In the genomic region with DNA sequence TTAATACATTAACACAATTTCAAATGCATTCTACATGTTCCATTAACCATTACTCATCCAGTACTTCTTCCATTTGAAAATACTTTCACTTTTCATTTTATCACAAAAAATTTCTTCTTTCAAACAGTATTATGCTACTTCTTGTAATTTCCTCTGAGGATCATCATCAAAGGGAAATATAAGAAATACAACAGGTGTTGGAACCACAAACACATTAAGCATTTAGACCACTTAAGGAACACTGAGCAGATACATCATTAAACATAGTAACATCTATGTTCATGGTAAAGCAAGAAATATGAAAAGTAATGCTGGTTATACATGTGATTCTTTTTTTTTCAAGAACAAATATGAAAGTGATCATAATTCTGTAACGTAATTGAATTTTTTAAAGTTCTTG, we compare ENCODE assay signal across 20 cellular contexts.
DNase-seq lines count a peak whose midpoint lies in the region; ATAC-seq, FAIRE-seq and TF ChIP-seq lines count a peak whose summit lies in the region.
"Had no signal": no experiment of that assay in that cellular context is flagged by ENCODE, and none has a peak within 500 bp of the region (broad histone marks: within the 10 kb centered on the region; RNA-seq: fewer than 3 reads in every experiment).

No MANE protein-coding gene starts in this region.

- FAIRE-seq in D721Med (lab: Jason Lieb, UNC), result peak; percentile 35
- no peak for FAIRE-seq in frontal cortex (lab: Jason Lieb, UNC)
- FAIRE-seq: GM12892, GM18507, HepG2 had no signal

- DNase-seq in D721Med (ENCODE audit: insufficient read length, low spot score), result no peak
- no peak for DNase-seq in HFFc6
- peak; percentile 2 for DNase-seq in RPMI7951 (ENCODE audit: low read depth)
- DNase-seq in midbrain (lab: John Stamatoyannopoulos, UW), result no peak
- DNase-seq in superior temporal gyrus (ENCODE audit: extremely low spot score), result no peak
- DNase-seq in frontal cortex (ENCODE audit: low spot score in 2 of 2), result no peak
- DNase-seq: Calu3; CD4-positive, alpha-beta memory T cell; DMS 273 treated with DMSO at 0.1 percent for 48 hours; DMS53; GDM1; GOT3; H7; KBM-7 had no signal

- ATAC-seq in GM19467 (IDR thresholded peaks at IDR 0.05; ENCODE audit: unreplicated experiment), result no peak
- ATAC-seq: HepG2 had no signal

- TF ChIP-seq CTCF in D721Med (IDR thresholded peaks at IDR 0.05; ENCODE audit: insufficient read depth, missing control alignments) (no peak), HFFc6 (IDR thresholded peaks at IDR 0.05) (no peak)

- no peaks in the 10 kb centered on the region for H3K9me3 Mint-ChIP-seq in HFFc6

- H3K4me3 Mint-ChIP-seq in HFFc6, result peak overlapping the region; percentile 40; the same call in 1 of the 2 replicates
- H3K4me3 Mint-ChIP-seq: CD14-positive monocyte; CD4-positive, alpha-beta memory T cell; IgD-negative memory B cell had no signal

- H3K27me3 Mint-ChIP-seq in HFFc6 (ENCODE audit: insufficient read depth), result no peaks in the 10 kb centered on the region
- H3K27me3 Mint-ChIP-seq: CD4-positive, alpha-beta memory T cell; IgD-negative memory B cell had no signal

- no peak overlapping the region for H3K27ac Mint-ChIP-seq in HFFc6
- H3K27ac Mint-ChIP-seq: CD14-positive monocyte; CD4-positive, alpha-beta memory T cell; IgD-negative memory B cell had no signal

- no peaks in the 10 kb centered on the region for H3K36me3 Mint-ChIP-seq in HFFc6 (ENCODE audit: low read depth)
- H3K36me3 Mint-ChIP-seq: CD14-positive monocyte; CD4-positive, alpha-beta memory T cell; IgD-negative memory B cell had no signal

- peaks cover 4% of the 10 kb centered on the region; the same call in 1 of the 2 replicates for H3K4me1 Mint-ChIP-seq in HFFc6 (ENCODE audit: low read depth)
- H3K4me1 Mint-ChIP-seq: CD14-positive monocyte; CD4-positive, alpha-beta memory T cell; IgD-negative memory B cell had no signal
